Comparison of ENCODE assay signal across 1 cellular context in genomic region chr19:54464624-54465266, GRCh38.
TF ChIP-seq lines count a peak whose summit lies in the region.

No MANE protein-coding gene starts in this region.

TF ChIP-seq in H1, 55 proteins besides CTCF, POLR2A, EP300 and RAD21:
- TF ChIP-seq KDM1A (IDR thresholded peaks at IDR 0.05; ENCODE audit: borderline replicate concordance, low read length): no peak
- no peak for TF ChIP-seq JUND (IDR thresholded peaks at IDR 0.05; ENCODE audit: low read length)
- no peak for TF ChIP-seq BACH1 (IDR thresholded peaks at IDR 0.05; ENCODE audit: low read length)
- TF ChIP-seq ASH2L (IDR thresholded peaks at IDR 0.05; ENCODE audit: low read length): peak; percentile 46
- peak; percentile 95 for TF ChIP-seq CREB1 (IDR thresholded peaks at IDR 0.05)
- TF ChIP-seq CHD2 (IDR thresholded peaks at IDR 0.05; ENCODE audit: low read length): 0 out of 2 replicates have a peak, but pooled peaks have one; percentile 12
- no peak for TF ChIP-seq NANOG (IDR thresholded peaks at IDR 0.05; ENCODE audit: insufficient read depth, low read depth, low read length, poor library complexity, severe bottlenecking)
- TF ChIP-seq TAF7 (optimal IDR thresholded peaks at IDR 0.05; ENCODE audit: borderline replicate concordance, low read depth, low read length): peak; percentile 85
- TF ChIP-seq ZNF274 (IDR thresholded peaks at IDR 0.05; ENCODE audit: borderline replicate concordance, extremely low read depth, low read length): no peak
- TF ChIP-seq FOSL1 (IDR thresholded peaks at IDR 0.05; ENCODE audit: insufficient read depth, low read depth, low read length): no peak
- TF ChIP-seq NRF1 (IDR thresholded peaks at IDR 0.05; ENCODE audit: low read depth, low read length): no peak
- TF ChIP-seq RNF2 (IDR thresholded peaks at IDR 0.05; ENCODE audit: borderline replicate concordance, low read depth, low read length, missing control alignments, poor library complexity, severe bottlenecking): no peak
- TF ChIP-seq HDAC6 (IDR thresholded peaks at IDR 0.05; ENCODE audit: low read depth, low read length): no peak
- TF ChIP-seq, protein P1, sequence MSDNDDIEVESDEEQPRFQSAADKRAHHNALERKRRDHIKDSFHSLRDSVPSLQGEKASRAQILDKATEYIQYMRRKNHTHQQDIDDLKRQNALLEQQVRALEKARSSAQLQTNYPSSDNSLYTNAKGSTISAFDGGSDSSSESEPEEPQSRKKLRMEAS (IDR thresholded peaks at IDR 0.05): peak; percentile 90
- no peak for TF ChIP-seq SIX5 (IDR thresholded peaks at IDR 0.05; ENCODE audit: low read depth, low read length)
- TF ChIP-seq SIN3A (conservative IDR thresholded peaks at IDR 0.05 in 1 of 2, IDR thresholded peaks at IDR 0.05 in 1 of 2; ENCODE audit: low read depth in 1 of 2, low read length in 2 of 2): peak in 1 of 2 experiments; percentile 46; a peak in 2 of 4 replicates
- TF ChIP-seq BCL11A (IDR thresholded peaks at IDR 0.05; ENCODE audit: low read depth in 2 of 2, low read length in 2 of 2): no peak
- no peak for TF ChIP-seq RBBP5 (IDR thresholded peaks at IDR 0.05; ENCODE audit: borderline replicate concordance, low read depth, low read length)
- TF ChIP-seq SUZ12 (IDR thresholded peaks at IDR 0.05; ENCODE audit: low read length): no peak
- peak; percentile 60; the same call in 1 of the 2 replicates for TF ChIP-seq SP1 (IDR thresholded peaks at IDR 0.05; ENCODE audit: low read depth, low read length)
- 0 out of 2 replicates have a peak, but pooled peaks have one; percentile 10 for TF ChIP-seq RFX5 (IDR thresholded peaks at IDR 0.05; ENCODE audit: borderline replicate concordance, low read depth, low read length)
- peak; percentile 38; the same call in 1 of the 2 replicates for TF ChIP-seq CHD1 (IDR thresholded peaks at IDR 0.05; ENCODE audit: low read depth, low read length)
- no peak for TF ChIP-seq ATF2 (IDR thresholded peaks at IDR 0.05; ENCODE audit: low read length)
- peak; percentile 80 for TF ChIP-seq TAF1 (IDR thresholded peaks at IDR 0.05; ENCODE audit: low read depth, low read length)
- TF ChIP-seq KDM5A (IDR thresholded peaks at IDR 0.05; ENCODE audit: low read length): no peak
- no peak; the same call in 1 of the 2 replicates for TF ChIP-seq POLR2AphosphoS5 (IDR thresholded peaks at IDR 0.05; ENCODE audit: low read depth, low read length)
- TF ChIP-seq BRCA1 (IDR thresholded peaks at IDR 0.05; ENCODE audit: low read depth, low read length): no peak
- TF ChIP-seq CBX8 (IDR thresholded peaks at IDR 0.05; ENCODE audit: borderline replicate concordance, low read depth, low read length): no peak
- TF ChIP-seq HDAC2 (IDR thresholded peaks at IDR 0.05; ENCODE audit: borderline replicate concordance in 1 of 2, low read depth in 2 of 2, low read length in 2 of 2): peak in 1 of 2 experiments; percentile 66; a peak in 1 of 4 replicates
- TF ChIP-seq YY1 (IDR thresholded peaks at IDR 0.05; ENCODE audit: low read depth, low read length): no peak
- no peak for TF ChIP-seq POU5F1 (IDR thresholded peaks at IDR 0.05; ENCODE audit: low read depth, low read length)
- TF ChIP-seq E2F6 (IDR thresholded peaks at IDR 0.05): peak; percentile 81
- TF ChIP-seq JUN (IDR thresholded peaks at IDR 0.05; ENCODE audit: low read depth, low read length): no peak
- TF ChIP-seq MAFK (IDR thresholded peaks at IDR 0.05; ENCODE audit: low read depth, low read length): no peak
- TF ChIP-seq TCF12 (IDR thresholded peaks at IDR 0.05; ENCODE audit: low read depth, low read length): no peak
- 0 out of 2 replicates have a peak, but pooled peaks have one; percentile 17 for TF ChIP-seq EGR1 (IDR thresholded peaks at IDR 0.05; ENCODE audit: borderline replicate concordance, low read depth, low read length)
- no peak for TF ChIP-seq TEAD4 (IDR thresholded peaks at IDR 0.05; ENCODE audit: low read depth, low read length)
- TF ChIP-seq CHD7 (IDR thresholded peaks at IDR 0.05; ENCODE audit: insufficient replicate concordance, low read length): no peak
- no peak for TF ChIP-seq EZH2 (IDR thresholded peaks at IDR 0.05; ENCODE audit: low read depth, low read length, severe bottlenecking)
- peak; percentile 52 for TF ChIP-seq CTBP2 (IDR thresholded peaks at IDR 0.05; ENCODE audit: borderline replicate concordance, insufficient read depth, insufficient read length, low read length)
- TF ChIP-seq SP2 (IDR thresholded peaks at IDR 0.05; ENCODE audit: low read length): no peak
- TF ChIP-seq SAP30 (IDR thresholded peaks at IDR 0.05; ENCODE audit: insufficient read depth, insufficient replicate concordance, low read length): no peak
- no peak for TF ChIP-seq CBX5 (IDR thresholded peaks at IDR 0.05; ENCODE audit: low read depth, low read length)
- TF ChIP-seq RXRA (IDR thresholded peaks at IDR 0.05; ENCODE audit: insufficient read depth, low read depth, low read length): no peak
- peak; percentile 92 for TF ChIP-seq PHF8 (conservative IDR thresholded peaks at IDR 0.05; ENCODE audit: low read depth, low read length)
- TF ChIP-seq, protein P2, sequence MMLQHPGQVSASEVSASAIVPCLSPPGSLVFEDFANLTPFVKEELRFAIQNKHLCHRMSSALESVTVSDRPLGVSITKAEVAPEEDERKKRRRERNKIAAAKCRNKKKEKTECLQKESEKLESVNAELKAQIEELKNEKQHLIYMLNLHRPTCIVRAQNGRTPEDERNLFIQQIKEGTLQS (IDR thresholded peaks at IDR 0.05; ENCODE audit: insufficient read depth, low read depth, low read length): peak; percentile 44; the same call in 1 of the 2 replicates
- TF ChIP-seq, protein P3, sequence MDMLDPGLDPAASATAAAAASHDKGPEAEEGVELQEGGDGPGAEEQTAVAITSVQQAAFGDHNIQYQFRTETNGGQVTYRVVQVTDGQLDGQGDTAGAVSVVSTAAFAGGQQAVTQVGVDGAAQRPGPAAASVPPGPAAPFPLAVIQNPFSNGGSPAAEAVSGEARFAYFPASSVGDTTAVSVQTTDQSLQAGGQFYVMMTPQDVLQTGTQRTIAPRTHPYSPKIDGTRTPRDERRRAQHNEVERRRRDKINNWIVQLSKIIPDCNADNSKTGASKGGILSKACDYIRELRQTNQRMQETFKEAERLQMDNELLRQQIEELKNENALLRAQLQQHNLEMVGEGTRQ (IDR thresholded peaks at IDR 0.05; ENCODE audit: low read length): no peak
- peak; percentile 75 for TF ChIP-seq TBP (IDR thresholded peaks at IDR 0.05; ENCODE audit: low read depth, low read length)
- TF ChIP-seq KDM4A (IDR thresholded peaks at IDR 0.05; ENCODE audit: low read depth, low read length, severe bottlenecking): peak; percentile 82
- no peak for TF ChIP-seq GTF2F1 (IDR thresholded peaks at IDR 0.05; ENCODE audit: borderline replicate concordance, low read depth, low read length)
- TF ChIP-seq GABPA (IDR thresholded peaks at IDR 0.05; ENCODE audit: borderline replicate concordance, insufficient read depth, low read length): peak; percentile 67; the same call in 1 of the 2 replicates
- TF ChIP-seq SIRT6 (IDR thresholded peaks at IDR 0.05; ENCODE audit: low read length): no peak
- no peak for TF ChIP-seq CEBPB (IDR thresholded peaks at IDR 0.05; ENCODE audit: low read depth, low read length)
- TF ChIP-seq SRF (IDR thresholded peaks at IDR 0.05; ENCODE audit: low read depth, low read length): 0 out of 2 replicates have a peak, but pooled peaks have one; percentile 47
- TF ChIP-seq SP4 (IDR thresholded peaks at IDR 0.05; ENCODE audit: low read length): no peak
TF ChIP-seq in H1: peak in this region for 20.
